Comparison of ENCODE assay signal across 1 cellular context in genomic region chr12:62654558-62655241, GRCh38.
TF ChIP-seq lines count a peak whose summit lies in the region.

No MANE protein-coding gene starts in this region.

TF ChIP-seq in H1, 55 proteins besides CTCF, POLR2A, EP300 and RAD21:
- TF ChIP-seq EGR1 (IDR thresholded peaks at IDR 0.05; ENCODE audit: borderline replicate concordance, low read depth, low read length): no peak
- no peak for TF ChIP-seq POU5F1 (IDR thresholded peaks at IDR 0.05; ENCODE audit: low read depth, low read length)
- TF ChIP-seq SP1 (IDR thresholded peaks at IDR 0.05; ENCODE audit: low read depth, low read length): no peak
- TF ChIP-seq FOSL1 (IDR thresholded peaks at IDR 0.05; ENCODE audit: insufficient read depth, low read depth, low read length): no peak
- no peak for TF ChIP-seq CHD2 (IDR thresholded peaks at IDR 0.05; ENCODE audit: low read length)
